In genomic region chr2:98026292-98026691, GRCh38 we compare ENCODE assay signal across 14 cellular contexts. TPM values are rescaled to one million over a fixed set of nuclear protein-coding genes. Genes with fewer than 3 reads are reported as not detected.
DNase-seq lines count a peak whose midpoint lies in the region; ATAC-seq lines count a peak whose summit lies in the region.
"Had no signal": no experiment of that assay in that cellular context is flagged by ENCODE, and none has a peak within 500 bp of the region (broad histone marks: within the 10 kb centered on the region; RNA-seq: fewer than 3 reads in every experiment).

No MANE protein-coding gene starts in this region.

- H3K27me3 Mint-ChIP-seq in activated T-cell treated with anti-CD3 and anti-CD28 coated beads, Interleukin-2, amount 50 U/mL, for 24 hours, result peaks cover 5% of the 10 kb centered on the region
- H3K27me3 Mint-ChIP-seq in stimulated activated naive B cell treated with anti-CD40 and anti-IgM and Interleukin-4, amounts not matched to agents 10 μg/mL and 1 μg/mL and 100 μg/mL, for 72 hours, result no peaks in the 10 kb centered on the region

- no peaks in the 10 kb centered on the region for H3K36me3 Mint-ChIP-seq in activated T-cell treated with anti-CD3 and anti-CD28 coated beads, Interleukin-2, amount 50 U/mL, for 24 hours (ENCODE audit: low read depth)
- H3K36me3 Mint-ChIP-seq in stimulated activated naive B cell treated with anti-CD40 and anti-IgM and Interleukin-4, amounts not matched to agents 10 μg/mL and 1 μg/mL and 100 μg/mL, for 72 hours, result peaks cover 6 to 11% of the 10 kb centered on the region in 2 donors

- ATAC-seq in stimulated activated naive B cell treated with anti-CD40 and anti-IgM and Interleukin-4, amounts not matched to agents 10 μg/mL and 1 μg/mL and 100 μg/mL, for 72 hours (replicated peaks), result no peak

- H3K4me1 Mint-ChIP-seq in activated T-cell treated with anti-CD3 and anti-CD28 coated beads, Interleukin-2, amount 50 U/mL, for 24 hours (ENCODE audit: low read depth), result peaks cover 22% of the 10 kb centered on the region
- H3K4me1 Mint-ChIP-seq in stimulated activated naive B cell treated with anti-CD40 and anti-IgM and Interleukin-4, amounts not matched to agents 10 μg/mL and 1 μg/mL and 100 μg/mL, for 72 hours, result peaks cover 44 to 74% of the 10 kb centered on the region in 2 donors

- H3K4me3 Mint-ChIP-seq in activated T-cell treated with anti-CD3 and anti-CD28 coated beads, Interleukin-2, amount 50 U/mL, for 24 hours, result peak overlapping the region; percentile 0
- H3K4me3 Mint-ChIP-seq in stimulated activated naive B cell treated with anti-CD40 and anti-IgM and Interleukin-4, amounts not matched to agents 10 μg/mL and 1 μg/mL and 100 μg/mL, for 72 hours, result peak overlapping the region; percentile 66 to 74
- H3K4me3 Mint-ChIP-seq: neural crest cell had no signal

- H3K9me3 Mint-ChIP-seq in activated T-cell treated with anti-CD3 and anti-CD28 coated beads, Interleukin-2, amount 50 U/mL, for 24 hours, result no peaks in the 10 kb centered on the region
- H3K9me3 Mint-ChIP-seq in stimulated activated naive B cell treated with anti-CD40 and anti-IgM and Interleukin-4, amounts not matched to agents 10 μg/mL and 1 μg/mL and 100 μg/mL, for 72 hours, result peaks cover 3 to 4% of the 10 kb centered on the region in 2 donors

- no peak overlapping the region for H3K27ac Mint-ChIP-seq in activated T-cell treated with anti-CD3 and anti-CD28 coated beads, Interleukin-2, amount 50 U/mL, for 24 hours
- H3K27ac Mint-ChIP-seq in stimulated activated naive B cell treated with anti-CD40 and anti-IgM and Interleukin-4, amounts not matched to agents 10 μg/mL and 1 μg/mL and 100 μg/mL, for 72 hours, result peak overlapping the region; percentile 94

- DNase-seq in activated T-cell treated with anti-CD3 and anti-CD28 coated beads, Interleukin-2, amount 50 U/mL, for 24 hours, result no peak
- DNase-seq in activated T-cell treated with anti-CD3 and anti-CD28 coated beads, Interleukin-2, amount 50 U/mL, for 48 hours, result no peak
- peak; percentile 26 for DNase-seq in RPMI7951 (ENCODE audit: low read depth)
- peak; percentile 3 for DNase-seq in islet precursor cell
- DNase-seq in stimulated activated naive B cell treated with anti-CD40 and anti-IgM and Interleukin-4, amounts not matched to agents 10 μg/mL and 1 μg/mL and 100 μg/mL, for 72 hours, result no peak
- no peak for DNase-seq in globus pallidus (ENCODE audit: low spot score)
- no peak for DNase-seq in NCI-H1417 treated with DMSO at 0.1 percent for 48 hours (lab: John Stamatoyannopoulos, UW)
- DNase-seq in SHP77 (lab: John Stamatoyannopoulos, UW), result no peak
- DNase-seq: activated naive CD4-positive, alpha-beta T cell treated with Interleukin-2 at 50 U/mL for 16 hours; effector CD8-positive, alpha-beta T cell; NCI-H1105 treated with DMSO at 0.1 percent for 48 hours; NK-92 treated with Interleukin-12 subunit alpha and Interleukin-12 subunit beta, amount 100 ng/mL, for 24 hours; stimulated activated CD4-positive, alpha-beta T cell treated with anti-CD3 and anti-CD28 coated beads, Interleukin-4, amount 100 ng/mL, for 4 hours had no signal

RNA-seq across cellular contexts. Expression of gene TMEM131, which starts 30.5 kb away (rescaled TPM):
- 22.6 and 32.4 TPM in 2 replicates for total RNA-seq in RPMI7951 (2014; rRNA removed; shearing (Covaris generic))

Comparison
In these comparisons a context has a peak if more than half of its experiments do, and no peak if none do; other contexts are left out.
1. DNase-seq: peak in RPMI7951 (single experiment) and islet precursor cell (single experiment); none in activated T-cell treated with anti-CD3 and anti-CD28 coated beads, Interleukin-2, amount 50 U/mL, for 24 hours (single experiment), activated T-cell treated with anti-CD3 and anti-CD28 coated beads, Interleukin-2, amount 50 U/mL, for 48 hours (0 of 2), stimulated activated naive B cell treated with anti-CD40 and anti-IgM and Interleukin-4, amounts not matched to agents 10 μg/mL and 1 μg/mL and 100 μg/mL, for 72 hours (single experiment), globus pallidus (single experiment), NCI-H1417 treated with DMSO at 0.1 percent for 48 hours (single experiment) and SHP77 (0 of 2).